Comparison of ENCODE assay signal across 22 cellular contexts in genomic region chr12:11684393-11684792, GRCh38. TPM values are rescaled to one million over a fixed set of nuclear protein-coding genes. Genes with fewer than 3 reads are reported as not detected.
A peak's percentile ranks its signal among the peaks of the same experiment; 100 is the strongest.
DNase-seq lines count a peak whose midpoint lies in the region; ATAC-seq and TF ChIP-seq lines count a peak whose summit lies in the region.
"Had no signal": no experiment of that assay in that cellular context is flagged by ENCODE, and none has a peak within 500 bp of the region (broad histone marks: within the 10 kb centered on the region; RNA-seq: fewer than 3 reads in every experiment).

No MANE protein-coding gene starts in this region.

- H4K5ac ChIP-seq in IMR-90 (ENCODE audit: low read depth, low read length), result no peak overlapping the region

- no peak for TF ChIP-seq CTCF in CD14-positive monocyte (IDR thresholded peaks at IDR 0.05)
- TF ChIP-seq CTCF in IMR-90 (conservative IDR thresholded peaks at IDR 0.05; ENCODE audit: low read depth, low read length), result no peak
- no peak for TF ChIP-seq CTCF in VCaP (conservative IDR thresholded peaks at IDR 0.05)

- intact Hi-C loops in CD14-positive monocyte (cut with micrococcal nuclease), result loop anchor here in 1 of 2 donors (2.0 kb wide), 2 partner anchors 32 to 74 kb away; no protein-coding TSS in a partner anchor
- intact Hi-C loops in IMR-90 (cut with micrococcal nuclease), result no loop called here

- H3K4me2 ChIP-seq in IMR-90 (ENCODE audit: low read depth, low read length), result peak overlapping the region; percentile 16; the same call in 1 of the 2 replicates

- no TSS peak for BruUV-seq in IMR-90 (replicated peaks; lab: Mats Ljungman, UMichigan)

- H3K36me3 ChIP-seq in IMR-90 (ENCODE audit: control insufficient read depth, insufficient read depth, low read length), result no peaks in the 10 kb centered on the region
- no peaks in the 10 kb centered on the region for H3K36me3 ChIP-seq in HAP-1 (replicated peaks)
- H3K36me3 ChIP-seq: adrenal gland, pancreas, right lobe of liver had no signal

- no peak overlapping the region for H3K18ac ChIP-seq in IMR-90 (ENCODE audit: low read depth, low read length)

- H3K9me3 ChIP-seq in IMR-90 (ENCODE audit: control insufficient read depth, insufficient read depth, low read length) (no peaks in the 10 kb centered on the region), HAP-1 (no peaks in the 10 kb centered on the region)
- H3K9me3 ChIP-seq: adrenal gland, pancreas, right lobe of liver, testis had no signal

- no peak overlapping the region for H2BK20ac ChIP-seq in IMR-90 (ENCODE audit: low read depth, low read length)

- POLR2A ChIA-PET in IMR-90 (lab: Charles Lee; ENCODE audit: unreplicated experiment), result no interaction called here
- POLR2A ChIA-PET in activated CD4-positive, alpha-beta T cell treated with anti-CD3 and anti-CD28 coated beads, Interleukin-2, amount 10 ng/mL, durations not matched to agents 7 days and 5 days (lab: Charles Lee), result no interaction called here

- ATAC-seq in IMR-90 (ENCODE audit: low read depth), result no peak
- ATAC-seq: left colon, natural killer cell, pancreas had no signal

- no peak overlapping the region for H2BK15ac ChIP-seq in IMR-90 (ENCODE audit: low read depth, low read length)

- H3K27me3 Mint-ChIP-seq in CD14-positive monocyte (ENCODE audit: low read depth in 3 of 3), result peaks cover 0 to 2% (median 0%) of the 10 kb centered on the region in 3 donors
- no peaks in the 10 kb centered on the region for H3K27me3 Mint-ChIP-seq in activated CD4-positive, alpha-beta T cell treated with anti-CD3 and anti-CD28 coated beads, Interleukin-2, amount 10 ng/mL, durations not matched to agents 7 days and 5 days
- H3K27me3 Mint-ChIP-seq: CD4-positive, alpha-beta T cell had no signal

- H3K56ac ChIP-seq in IMR-90 (ENCODE audit: extremely low read depth, insufficient read depth, low read length), result no peak overlapping the region

- H4K20me1 ChIP-seq in IMR-90 (ENCODE audit: insufficient read depth, low read length), result peaks cover 28% of the 10 kb centered on the region

- H4K91ac ChIP-seq in IMR-90 (ENCODE audit: insufficient read depth, low read depth, low read length), result no peak overlapping the region

- H3K9me1 ChIP-seq in IMR-90 (ENCODE audit: insufficient read depth, low read length), result peaks cover 23% of the 10 kb centered on the region

- H3K4ac ChIP-seq in IMR-90 (ENCODE audit: low read depth, low read length), result no peak overlapping the region

- H3K9me3 Mint-ChIP-seq in CD14-positive monocyte, result peaks cover 0 to 2% (median 0%) of the 10 kb centered on the region in 7 donors
- no peaks in the 10 kb centered on the region for H3K9me3 Mint-ChIP-seq in activated CD4-positive, alpha-beta T cell treated with anti-CD3 and anti-CD28 coated beads, Interleukin-2, amount 10 ng/mL, durations not matched to agents 7 days and 5 days
- H3K9me3 Mint-ChIP-seq: CD4-positive, alpha-beta T cell; natural killer cell had no signal

- H3K14ac ChIP-seq in IMR-90 (replicated peaks; ENCODE audit: low read depth, low read length), result no peak overlapping the region

- H3K27ac Mint-ChIP-seq in CD14-positive monocyte, result peak overlapping the region; percentile 87 to 97 (median 95)
- H3K27ac Mint-ChIP-seq in activated CD4-positive, alpha-beta T cell treated with anti-CD3 and anti-CD28 coated beads, Interleukin-2, amount 10 ng/mL, durations not matched to agents 7 days and 5 days, result no peak overlapping the region
- H3K27ac Mint-ChIP-seq: CD4-positive, alpha-beta T cell; natural killer cell had no signal

- H2AFZ ChIP-seq in IMR-90 (replicated peaks; ENCODE audit: low read length, poor library complexity), result no peak overlapping the region

- no peak overlapping the region for H4K8ac ChIP-seq in IMR-90 (ENCODE audit: low read depth in 2 of 2, low read length in 2 of 2)

- WGBS in IMR-90 (ENCODE audit: extremely low coverage in 2 of 2, insufficient read length in 1 of 2), 2 experiments, result no CpG with 5 or more reads among the region's 3 CpGs

- DNase-seq in CD14-positive monocyte (ENCODE audit: low spot score) (no peak), IMR-90 (peak; percentile 56), iris pigment epithelial cell (ENCODE audit: low read depth) (peak; percentile 56), GF-D8 (lab: John Stamatoyannopoulos, UW) (no peak), HAP-1 (ENCODE audit: low spot score in 2 of 2) (no peak)
- no peak for DNase-seq in stimulated activated naive CD4-positive, alpha-beta T cell (lab: John Stamatoyannopoulos, UW)
- no peak for DNase-seq in activated CD4-positive, alpha-beta T cell treated with anti-CD3 and anti-CD28 coated beads, Interleukin-2, amount 10 ng/mL, durations not matched to agents 7 days and 5 days
- DNase-seq: activated CD8-positive, alpha-beta memory T cell treated with anti-CD3 and anti-CD28 coated beads, Interleukin-2, amount 50 U/mL, for 48 hours; activated gamma-delta T cell; caudate nucleus; CD4-positive, alpha-beta T cell; Karpas-422; left colon; natural killer cell; NCI-H1105 treated with DMSO at 0.1 percent for 48 hours; NCI-H524; pancreas; right lobe of liver; Right ventricle myocardium superior; testis had no signal

- peaks cover 37 to 66% of the 10 kb centered on the region in 2 experiments for H3K79me1 ChIP-seq in IMR-90 (ENCODE audit: low read depth in 1 of 2, low read length in 2 of 2)

- peak overlapping the region; percentile 47 for H2BK5ac ChIP-seq in IMR-90 (ENCODE audit: low read depth, low read length, poor library complexity, severe bottlenecking)

- H3K9ac ChIP-seq in IMR-90 (ENCODE audit: low read depth, low read length), result no peak overlapping the region

- H3K4me1 ChIP-seq in IMR-90 (ENCODE audit: control insufficient read depth, insufficient read depth, low read length), result peaks cover 18% of the 10 kb centered on the region
- peaks cover 8% of the 10 kb centered on the region for H3K4me1 ChIP-seq in HAP-1
- H3K4me1 ChIP-seq: testis had no signal

- in situ Hi-C loops in IMR-90 (cut with MboI; ENCODE audit: low sequenced_read_pairs) (no loop called here), HAP-1 (cut with MboI; ENCODE audit: low sequenced_read_pairs) (no loop called here)

- H3K4me1 Mint-ChIP-seq in CD14-positive monocyte, result peaks cover 85% of the 10 kb centered on the region
- H3K4me1 Mint-ChIP-seq in activated CD4-positive, alpha-beta T cell treated with anti-CD3 and anti-CD28 coated beads, Interleukin-2, amount 10 ng/mL, durations not matched to agents 7 days and 5 days, result peaks cover 19% of the 10 kb centered on the region

- TF ChIP-seq RAD21 in IMR-90 (IDR thresholded peaks at IDR 0.05; ENCODE audit: low read length), result no peak

- peaks cover 7 to 21% of the 10 kb centered on the region in 2 donors for H3K36me3 Mint-ChIP-seq in CD14-positive monocyte
- H3K36me3 Mint-ChIP-seq in activated CD4-positive, alpha-beta T cell treated with anti-CD3 and anti-CD28 coated beads, Interleukin-2, amount 10 ng/mL, durations not matched to agents 7 days and 5 days (ENCODE audit: low read depth), result peaks cover 16% of the 10 kb centered on the region
- H3K36me3 Mint-ChIP-seq: natural killer cell had no signal

- no peak overlapping the region for H3K4me3 ChIP-seq in IMR-90 (ENCODE audit: insufficient read depth, low read depth, low read length)
- no peak overlapping the region for H3K4me3 ChIP-seq in HAP-1
- H3K4me3 ChIP-seq: adrenal gland, pancreas, right lobe of liver, testis had no signal

- no peak overlapping the region for H2AK9ac ChIP-seq in IMR-90 (replicated peaks; ENCODE audit: low read depth, low read length, poor library complexity)

- no peaks in the 10 kb centered on the region for H3K27me3 ChIP-seq in IMR-90 (ENCODE audit: control insufficient read depth, insufficient read depth, low read length)
- H3K27me3 ChIP-seq in HAP-1 (ENCODE audit: low read depth), result no peaks in the 10 kb centered on the region
- H3K27me3 ChIP-seq: adrenal gland, pancreas, right lobe of liver, testis had no signal

- no peak for TF ChIP-seq POLR2A in IMR-90 (IDR thresholded peaks at IDR 0.05; ENCODE audit: low read depth, low read length)

- no peak overlapping the region for H2AK5ac ChIP-seq in IMR-90 (ENCODE audit: low read depth, low read length)

- no peak overlapping the region for H3K27ac ChIP-seq in IMR-90 (ENCODE audit: insufficient read depth, low read length)
- H3K27ac ChIP-seq in VCaP, result peak overlapping the region; percentile 18
- H3K27ac ChIP-seq: adrenal gland, pancreas, right lobe of liver, testis had no signal

- CTCF ChIA-PET in IMR-90 (lab: Yijun Ruan, JAX), result interaction anchor here (0.9 to 1.2 kb wide), 2 partner anchors 15 to 18 kb away, joined by 3 read pairs; no protein-coding TSS in a partner anchor
- CTCF ChIA-PET in activated CD4-positive, alpha-beta T cell treated with anti-CD3 and anti-CD28 coated beads, Interleukin-2, amount 10 ng/mL, durations not matched to agents 7 days and 5 days (lab: Charles Lee), result interaction anchor here (0.6 to 1.5 kb wide), 2 partner anchors 27 to 121 kb away, joined by 3 read pairs; no protein-coding TSS in a partner anchor

- H3K4me3 Mint-ChIP-seq in CD14-positive monocyte, result no peak overlapping the region
- H3K4me3 Mint-ChIP-seq in activated CD4-positive, alpha-beta T cell treated with anti-CD3 and anti-CD28 coated beads, Interleukin-2, amount 10 ng/mL, durations not matched to agents 7 days and 5 days, result no peak overlapping the region
- H3K4me3 Mint-ChIP-seq: CD4-positive, alpha-beta T cell; natural killer cell had no signal

- dilution Hi-C loops in IMR-90 (cut with HindIII; ENCODE audit: low sequenced_read_pairs, unreplicated experiment), result no loop called here

- H2BK120ac ChIP-seq in IMR-90 (ENCODE audit: low read depth, low read length), result no peak overlapping the region

- H3K23ac ChIP-seq in IMR-90 (ENCODE audit: low read depth, low read length), result no peak overlapping the region

TF ChIP-seq in IMR-90, 13 proteins besides CTCF, POLR2A, EP300 and RAD21:
- TF ChIP-seq FOS (IDR thresholded peaks at IDR 0.05; ENCODE audit: low read depth, low read length), result 0 out of 2 replicates have a peak, but pooled peaks have one; percentile 22
- TF ChIP-seq MXI1 (IDR thresholded peaks at IDR 0.05; ENCODE audit: borderline replicate concordance, low read depth, low read length), result no peak

RNA-seq across cellular contexts. Expression of gene ETV6, which starts 34.9 kb away (rescaled TPM):
- polyA plus RNA-seq in CD14-positive monocyte, result 10 to 100 TPM in 1 of 2 donors, 1 to 10 TPM in 1; 6.8 to 11.7 TPM
- 9.4 and 9.9 TPM in 2 replicates for total RNA-seq in IMR-90 (2012; rRNA removed)
- polyA plus RNA-seq in IMR-90 (2012; rRNA removed), result 8.4 and 8.6 TPM in 2 replicates
- 2.6 and 2.7 TPM in 2 replicates for polyA plus RNA-seq in IMR-90 (2012; cell fraction: cytosol; rRNA removed)
- polyA plus RNA-seq in IMR-90 (2012; cell fraction: nucleus; rRNA removed; ENCODE audit: low replicate concordance), result 20.3 and 40.4 TPM in 2 replicates
- total RNA-seq in activated CD4-positive, alpha-beta T cell treated with anti-CD3 and anti-CD28 coated beads, Interleukin-2, amount 10 ng/mL, durations not matched to agents 7 days and 5 days, result 10 to 100 TPM; 34.2 to 36.6 TPM

Comparison
In these comparisons a context has a peak if more than half of its experiments do, and no peak if none do; other contexts are left out.
1. DNase-seq: peak in IMR-90 (single experiment) and iris pigment epithelial cell (single experiment); none in CD14-positive monocyte (single experiment), GF-D8 (single experiment), HAP-1 (0 of 2), stimulated activated naive CD4-positive, alpha-beta T cell (0 of 6) and activated CD4-positive, alpha-beta T cell treated with anti-CD3 and anti-CD28 coated beads, Interleukin-2, amount 10 ng/mL, durations not matched to agents 7 days and 5 days (single experiment).